ENCODE assay signal across 15 cellular contexts in genomic region chr1:41363632-41364320, GRCh38. TPM values are rescaled to one million over a fixed set of nuclear protein-coding genes. Genes with fewer than 3 reads are reported as not detected.
DNase-seq lines count a peak whose midpoint lies in the region; ATAC-seq, FAIRE-seq and TF ChIP-seq lines count a peak whose summit lies in the region.
"Had no signal": no experiment of that assay in that cellular context is flagged by ENCODE, and none has a peak within 500 bp of the region (broad histone marks: within the 10 kb centered on the region; RNA-seq: fewer than 3 reads in every experiment).

No MANE protein-coding gene starts in this region.

- H4K20me1 ChIP-seq in BLaER1, result peaks cover 14% of the 10 kb centered on the region; the same call in 1 of the 2 replicates
- H4K20me1 ChIP-seq in neural cell (ENCODE audit: insufficient read depth), result no peaks in the 10 kb centered on the region

- no peaks in the 10 kb centered on the region for H3K9me3 ChIP-seq in BLaER1
- H3K9me3 ChIP-seq in neural cell (ENCODE audit: low read length), result no peaks in the 10 kb centered on the region
- H3K9me3 ChIP-seq: BE2C, psoas muscle had no signal

- 0 out of 2 replicates have a peak overlapping the region, but pooled peaks have one; percentile 70 for H3K27ac ChIP-seq in BLaER1
- H3K27ac ChIP-seq in neural cell (ENCODE audit: low read length), result no peak overlapping the region

- no peak for ATAC-seq in activated naive CD4-positive, alpha-beta T cell treated with anti-CD3 and anti-CD28 coated beads, Interleukin-2, amount 50 U/mL, for 72 hours
- ATAC-seq: esophagus mucosa, psoas muscle had no signal

- peak; percentile 13 for DNase-seq in GM12892 (ENCODE audit: insufficient read length)
- DNase-seq in bronchial epithelial cell (ENCODE audit: low read depth), result no peak
- DNase-seq in NCI-H1105 treated with DMSO at 0.1 percent for 48 hours (lab: John Stamatoyannopoulos, UW), result no peak
- DNase-seq in NCI-H82 (lab: John Stamatoyannopoulos, UW), result no peak
- DNase-seq in lower leg skin (ENCODE audit: low spot score in 2 of 2), result no peak
- DNase-seq in activated naive CD4-positive, alpha-beta T cell treated with anti-CD3 and anti-CD28 coated beads, Interleukin-2, amount 50 U/mL, for 72 hours (ENCODE audit: low spot score in 2 of 2), result no peak
- DNase-seq: BE2C, dermis blood vessel endothelial cell, kidney, NCI-H1048, NCI-H2107, psoas muscle had no signal

- no peaks in the 10 kb centered on the region for H3K9me3 Mint-ChIP-seq in activated naive CD4-positive, alpha-beta T cell treated with anti-CD3 and anti-CD28 coated beads, Interleukin-2, amount 50 U/mL, for 72 hours

- H3K9ac ChIP-seq in BLaER1 (peak overlapping the region; percentile 78), neural cell (ENCODE audit: low read length) (no peak overlapping the region)

- no peak for TF ChIP-seq POLR2A in GM12892 (IDR thresholded peaks at IDR 0.05; ENCODE audit: low read depth, low read length)
- TF ChIP-seq POLR2A in lower leg skin (IDR thresholded peaks at IDR 0.05), result no peak

- no peak for TF ChIP-seq RAD21 in neural cell (conservative IDR thresholded peaks at IDR 0.05)

- intact Hi-C loops in lower leg skin (cut with DNase I; ENCODE audit: low total_unique reads), result no loop called here

- H3K79me2 ChIP-seq in neural cell (replicated peaks; ENCODE audit: insufficient read depth, low read length), result no peaks in the 10 kb centered on the region

- TF ChIP-seq EP300 in neural cell (conservative IDR thresholded peaks at IDR 0.05; ENCODE audit: poor library complexity, severe bottlenecking), result no peak

- H3K4me3 ChIP-seq in BLaER1 (peak overlapping the region; percentile 81; the same call in 1 of the 2 replicates), bronchial epithelial cell (ENCODE audit: low read depth, low read length) (no peak overlapping the region), neural cell (ENCODE audit: low read length) (peak overlapping the region; percentile 80), lower leg skin (ENCODE audit: low read depth, poor library complexity, severe bottlenecking) (no peak overlapping the region)

- no peak overlapping the region for H3K27ac Mint-ChIP-seq in activated naive CD4-positive, alpha-beta T cell treated with anti-CD3 and anti-CD28 coated beads, Interleukin-2, amount 50 U/mL, for 72 hours

- H2AFZ ChIP-seq in neural cell (ENCODE audit: low read depth, low read length), result no peak overlapping the region

- peaks cover under 1% of the 10 kb centered on the region; the same call in 1 of the 2 replicates for H3K36me3 ChIP-seq in BLaER1
- H3K36me3 ChIP-seq in bronchial epithelial cell (ENCODE audit: control insufficient read depth, insufficient read depth, low read length), result no peaks in the 10 kb centered on the region
- H3K36me3 ChIP-seq in neural cell (ENCODE audit: insufficient read depth, low read length), result no peaks in the 10 kb centered on the region
- H3K36me3 ChIP-seq: BE2C had no signal

- H3K27me3 ChIP-seq in BLaER1 (peaks cover 24% of the 10 kb centered on the region), bronchial epithelial cell (ENCODE audit: control insufficient read depth, insufficient read depth, low read length) (peaks cover 22% of the 10 kb centered on the region), neural cell (ENCODE audit: insufficient read depth, low read depth, low read length) (peaks cover 53% of the 10 kb centered on the region)

- H3F3A ChIP-seq in neural cell (ENCODE audit: insufficient read depth, low read length, poor library complexity, severe bottlenecking), result no peaks in the 10 kb centered on the region

- WGBS in lower leg skin, 2 donors, result 84 to 89% methylated on average over 3 of the region's 3 CpGs

- FAIRE-seq in GM12892 (lab: Jason Lieb, UNC) (no peak), bronchial epithelial cell (lab: Jason Lieb, UNC) (peak; percentile 52)
- FAIRE-seq: kidney had no signal

- peak overlapping the region; percentile 97 for H3K4me2 ChIP-seq in BLaER1
- H3K4me2 ChIP-seq in neural cell (ENCODE audit: low read length), result no peak overlapping the region

- H3K9me2 ChIP-seq in neural cell (ENCODE audit: insufficient read depth, low read length), result no peaks in the 10 kb centered on the region

- peaks cover 85% of the 10 kb centered on the region for H3K4me1 ChIP-seq in BLaER1

- no peaks in the 10 kb centered on the region for H3K36me3 Mint-ChIP-seq in activated naive CD4-positive, alpha-beta T cell treated with anti-CD3 and anti-CD28 coated beads, Interleukin-2, amount 50 U/mL, for 72 hours

- TF ChIP-seq CTCF in bronchial epithelial cell (IDR thresholded peaks at IDR 0.05; ENCODE audit: insufficient read depth, low read length, severe bottlenecking), result no peak
- no peak for TF ChIP-seq CTCF in neural cell (IDR thresholded peaks at IDR 0.05; ENCODE audit: poor library complexity, severe bottlenecking)
- TF ChIP-seq CTCF in lower leg skin (IDR thresholded peaks at IDR 0.05), result no peak

TF ChIP-seq in neural cell, 6 proteins besides CTCF, POLR2A, EP300 and RAD21:
- TF ChIP-seq EZH2 (IDR thresholded peaks at IDR 0.05; ENCODE audit: borderline replicate concordance, insufficient read depth, low read length, poor library complexity, severe bottlenecking) (no peak), SMC3 (conservative IDR thresholded peaks at IDR 0.05; ENCODE audit: poor library complexity) (no peak), POLR2AphosphoS5 (IDR thresholded peaks at IDR 0.05) (no peak), TAF1 (IDR thresholded peaks at IDR 0.05; ENCODE audit: low read depth) (no peak), MXI1 (conservative IDR thresholded peaks at IDR 0.05; ENCODE audit: poor library complexity, severe bottlenecking) (no peak), REST (IDR thresholded peaks at IDR 0.05; ENCODE audit: borderline replicate concordance) (no peak)

RNA-seq across cellular contexts. Expression of gene FOXO6, which starts 2.5 kb away (rescaled TPM):
- polyA plus RNA-seq in GM12892 (2012; ENCODE audit: missing spikeins), result not detected
- total RNA-seq in bronchial epithelial cell, result 0.26 TPM in 1 of 2 replicates, not detected in the other
- polyA plus RNA-seq in neural cell, result 0.59 and 3.2 TPM in 2 replicates
- 3.5 and 3.9 TPM in 2 replicates for polyA minus RNA-seq in neural cell
- 1 to 10 TPM in 3 of 4 donors, under 1 TPM in 1; 0.15 to 3.5 (median 1.5) TPM for total RNA-seq in lower leg skin
- under 1 TPM in 1 of 2 donors, not detected in 1; 0.39 TPM for total RNA-seq in activated naive CD4-positive, alpha-beta T cell treated with anti-CD3 and anti-CD28 coated beads, Interleukin-2, amount 50 U/mL, for 72 hours
- total RNA-seq: dermis blood vessel endothelial cell, esophagus mucosa had no signal

Comparison
In these comparisons a context has a peak if more than half of its experiments do, and no peak if none do; other contexts are left out.
1. H3K4me3 ChIP-seq: peak in BLaER1 (single experiment) and neural cell (single experiment); none in bronchial epithelial cell (single experiment) and lower leg skin (single experiment).